ENCODE assay signal across 8 cellular contexts in the genomic region with DNA sequence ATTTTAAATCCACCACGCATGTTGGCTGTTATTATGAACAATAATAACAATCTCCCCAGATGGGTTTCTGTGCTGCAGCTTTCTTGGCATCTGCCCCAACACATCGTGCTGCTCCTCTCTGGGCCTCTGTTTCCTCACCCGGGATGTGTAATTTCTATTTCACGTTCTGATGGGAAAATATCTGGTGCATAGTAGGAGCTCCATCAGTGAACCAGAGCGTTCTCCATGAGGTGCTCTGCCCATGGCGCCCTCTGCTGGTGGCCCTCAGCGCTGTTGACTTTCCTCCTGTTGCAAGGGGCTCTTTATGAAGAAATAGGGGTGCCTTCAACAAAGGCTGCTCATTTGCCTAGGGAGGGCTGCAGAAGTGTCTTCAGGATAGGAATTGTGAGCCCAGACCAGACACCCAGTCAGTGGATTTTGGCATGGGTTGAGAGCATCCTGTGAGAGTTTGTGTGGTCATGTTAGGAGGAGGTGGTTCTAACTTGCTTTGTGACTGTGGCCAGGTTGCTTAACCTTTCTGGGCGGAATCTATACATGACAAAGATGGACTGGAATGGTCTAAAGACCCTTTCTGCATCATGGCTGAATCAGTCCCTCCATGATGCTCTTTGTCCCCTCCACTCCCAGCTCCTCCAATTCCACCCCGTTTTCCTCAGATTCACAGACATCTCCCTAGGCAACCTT. TPM values are rescaled to one million over a fixed set of nuclear protein-coding genes. Genes with fewer than 3 reads are reported as not detected.
DNase-seq lines count a peak whose midpoint lies in the region; ATAC-seq and TF ChIP-seq lines count a peak whose summit lies in the region.

No MANE protein-coding gene starts in this region.

- H3K4me3 ChIP-seq in fibroblast of pulmonary artery (replicated peaks; ENCODE audit: low read depth, low read length) (no peak overlapping the region), lower leg skin (ENCODE audit: low read depth, poor library complexity, severe bottlenecking) (no peak overlapping the region)

- TF ChIP-seq CTCF in fibroblast of pulmonary artery (IDR thresholded peaks at IDR 0.05; ENCODE audit: low read length, missing control alignments) (peak; percentile 92), lower leg skin (IDR thresholded peaks at IDR 0.05) (no peak)

- no peaks in the 10 kb centered on the region for H3K36me3 Mint-ChIP-seq in activated T-cell treated with anti-CD3 and anti-CD28 coated beads, Interleukin-2, amount 50 U/mL, for 24 hours (ENCODE audit: low read depth)

- TF ChIP-seq POLR2A in lower leg skin (IDR thresholded peaks at IDR 0.05), result no peak

- H3K9me3 Mint-ChIP-seq in activated T-cell treated with anti-CD3 and anti-CD28 coated beads, Interleukin-2, amount 50 U/mL, for 24 hours, result no peaks in the 10 kb centered on the region

- H3K27ac Mint-ChIP-seq in activated T-cell treated with anti-CD3 and anti-CD28 coated beads, Interleukin-2, amount 50 U/mL, for 24 hours, result no peak overlapping the region

- WGBS in lower leg skin, 2 donors, result 25 to 31% methylated on average over 9 of the region's 9 CpGs

- no peak overlapping the region for H3K4me3 Mint-ChIP-seq in activated T-cell treated with anti-CD3 and anti-CD28 coated beads, Interleukin-2, amount 50 U/mL, for 24 hours

- peaks cover 83% of the 10 kb centered on the region for H3K27me3 Mint-ChIP-seq in activated T-cell treated with anti-CD3 and anti-CD28 coated beads, Interleukin-2, amount 50 U/mL, for 24 hours

- DNase-seq in NCI-H1694 treated with DMSO at 0.1 percent for 48 hours (lab: John Stamatoyannopoulos, UW) (peak; percentile 11), NCI-H1694 (lab: John Stamatoyannopoulos, UW) (no peak), NCI-H748 (lab: John Stamatoyannopoulos, UW; ENCODE audit: unreplicated experiment) (peak; percentile 60), fibroblast of pulmonary artery (ENCODE audit: low read depth) (peak; percentile 43), posterior cingulate gyrus (peak in 7 of 10 donors; percentile 49 to 93 (median 65)), lower leg skin (ENCODE audit: low spot score in 2 of 2) (no peak)
- DNase-seq in activated T-cell treated with anti-CD3 and anti-CD28 coated beads, Interleukin-2, amount 50 U/mL, for 24 hours, result peak; percentile 70

- H3K4me1 Mint-ChIP-seq in activated T-cell treated with anti-CD3 and anti-CD28 coated beads, Interleukin-2, amount 50 U/mL, for 24 hours (ENCODE audit: low read depth), result peaks cover 6% of the 10 kb centered on the region

- intact Hi-C loops in posterior cingulate gyrus (cut with DNase I) (no loop called here), lower leg skin (cut with DNase I; ENCODE audit: low total_unique reads) (no loop called here)

- ATAC-seq in HG02885 (IDR thresholded peaks at IDR 0.05; ENCODE audit: poor library complexity, unreplicated experiment), result no peak

RNA-seq across cellular contexts. Expression of a gene that starts 8.1 kb away (rescaled TPM):
- not detected for total RNA-seq in lower leg skin

RNA-seq across cellular contexts. Expression of a gene that starts 14.5 kb away (rescaled TPM):
- total RNA-seq in lower leg skin, result 10 to 100 TPM; 12.2 to 27.8 (median 15.3) TPM

RNA-seq across cellular contexts. Expression of a gene that starts 57.4 kb away (rescaled TPM):
- under 1 TPM in 1 of 4 donors, not detected in 3; 0.71 TPM for total RNA-seq in lower leg skin

Comparison
In these comparisons a context has a peak if more than half of its experiments do, and no peak if none do; other contexts are left out.
1. DNase-seq: peak in NCI-H1694 treated with DMSO at 0.1 percent for 48 hours (single experiment), NCI-H748 (single experiment), activated T-cell treated with anti-CD3 and anti-CD28 coated beads, Interleukin-2, amount 50 U/mL, for 24 hours (single experiment), fibroblast of pulmonary artery (single experiment) and posterior cingulate gyrus (7 of 10); none in NCI-H1694 (single experiment) and lower leg skin (0 of 2).